ENCODE assay signal across 8 cellular contexts in the genomic region with DNA sequence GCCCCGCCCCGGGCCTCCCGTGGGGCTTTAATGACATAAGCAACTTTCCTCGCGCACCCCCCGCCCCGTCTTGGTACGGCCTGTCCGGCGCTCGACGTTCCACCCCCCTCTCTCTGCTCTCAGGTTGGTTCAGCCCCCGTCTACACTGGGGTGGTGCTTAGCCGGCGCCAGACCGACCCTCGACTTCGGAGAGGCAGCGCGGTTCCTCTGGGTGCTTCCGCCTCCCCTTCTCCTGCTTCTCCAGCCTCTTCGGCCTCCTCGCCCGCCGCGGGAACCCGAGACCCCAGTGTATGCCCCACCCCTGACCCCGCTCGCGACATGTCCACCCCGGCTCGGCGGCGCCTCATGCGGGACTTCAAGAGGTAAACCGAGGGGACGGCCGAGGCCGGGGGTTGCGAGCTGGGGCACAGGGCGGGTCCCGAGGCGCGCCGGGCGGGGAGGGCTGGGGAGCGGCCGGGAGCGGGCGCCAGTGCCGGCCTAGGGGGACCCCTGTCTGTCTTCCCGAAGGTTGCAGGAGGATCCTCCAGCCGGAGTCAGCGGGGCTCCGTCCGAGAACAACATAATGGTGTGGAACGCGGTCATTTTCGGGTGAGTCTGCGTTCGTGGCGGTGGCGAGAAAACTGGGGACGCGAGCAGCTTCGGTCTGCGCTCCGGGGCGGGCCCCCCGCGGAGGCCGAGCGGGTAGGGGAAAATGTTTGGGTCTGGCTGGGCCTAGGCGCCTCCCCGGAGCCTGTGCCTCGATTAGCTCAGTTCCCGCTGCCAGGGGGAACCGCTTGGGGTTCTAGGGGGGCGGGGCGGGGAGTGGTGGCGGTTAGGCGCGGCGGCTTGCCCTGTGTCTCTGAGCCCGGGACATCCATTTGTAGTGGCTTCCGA. TPM values are rescaled to one million over a fixed set of nuclear protein-coding genes. Genes with fewer than 3 reads are reported as not detected.
A peak's percentile ranks its signal among the peaks of the same experiment; 100 is the strongest.
DNase-seq lines count a peak whose midpoint lies in the region; ATAC-seq lines count a peak whose summit lies in the region.

A gene (plus strand): TSS at position 170 of the 873 bp plus-strand sequence. CDS start 149 bp downstream, at position 319.

- H3K23ac ChIP-seq in mesendoderm (ENCODE audit: low read length) = no peak within 1 kb of the TSS

- H3K36me3 ChIP-seq in HUES6 (ENCODE audit: control insufficient read depth, insufficient read depth, low read length) (peaks cover 11% of the 10 kb centered on the region), NT2/D1 (ENCODE audit: insufficient read depth, insufficient read length, low read length) (peaks cover 30% of the 10 kb centered on the region), endocrine pancreas (ENCODE audit: control insufficient read depth, insufficient read depth, low read length) (no peaks in the 10 kb centered on the region), mesendoderm (ENCODE audit: control insufficient read depth, insufficient read depth, low read length) (no peaks in the 10 kb centered on the region)

- WGBS in mesendoderm (ENCODE audit: extremely low coverage, insufficient coverage, low lambda C conversion rate) = no CpG with 5 or more reads among the region's 86 CpGs

- H3K36me3 Mint-ChIP-seq in activated CD8-positive, alpha-beta memory T cell treated with anti-CD3 and anti-CD28 coated beads, Interleukin-2, amount 10 ng/mL, durations not matched to agents 7 days and 5 days = peaks cover 9% of the 10 kb centered on the region

- CTCF ChIA-PET in activated CD8-positive, alpha-beta memory T cell treated with anti-CD3 and anti-CD28 coated beads, Interleukin-2, amount 10 ng/mL, durations not matched to agents 7 days and 5 days (lab: Charles Lee) = interaction anchor here (1.0 to 1.8 kb wide), 4 partner anchors 35 to 178 kb away, joined by 3 to 5 read pairs (median 4); no protein-coding TSS in a partner anchor

- H3K4me1 ChIP-seq in HUES6 (ENCODE audit: control insufficient read depth, insufficient read depth, low read length) (peaks cover 5% of the 10 kb centered on the region; the same call in 1 of the 2 replicates), NT2/D1 (ENCODE audit: insufficient read depth, insufficient read length) (peaks cover 2% of the 10 kb centered on the region), endocrine pancreas (ENCODE audit: control insufficient read depth, insufficient read depth, low read length) (peaks cover 4% of the 10 kb centered on the region), mesendoderm (ENCODE audit: control insufficient read depth, low read depth, low read length) (no peaks in the 10 kb centered on the region)

- H3K9me3 ChIP-seq in HUES6 (ENCODE audit: control insufficient read depth, insufficient read depth, low read depth, low read length) = peaks cover 3% of the 10 kb centered on the region; the same call in 1 of the 2 replicates
- H3K9me3 ChIP-seq in NT2/D1 (ENCODE audit: insufficient read depth, low read length) = no peaks in the 10 kb centered on the region
- no peaks in the 10 kb centered on the region for H3K9me3 ChIP-seq in endocrine pancreas (ENCODE audit: control insufficient read depth, low read length)

- no peak within 1 kb of the TSS for H2BK15ac ChIP-seq in mesendoderm (replicated peaks; ENCODE audit: low read depth)

- H3K9me3 Mint-ChIP-seq in activated CD8-positive, alpha-beta memory T cell treated with anti-CD3 and anti-CD28 coated beads, Interleukin-2, amount 10 ng/mL, durations not matched to agents 7 days and 5 days (ENCODE audit: low read depth) = no peaks in the 10 kb centered on the region

- H4K8ac ChIP-seq in mesendoderm (ENCODE audit: low read depth, low read length) = peak within 1 kb of the TSS; percentile 93

- H3K4me3 ChIP-seq in HUES6 (ENCODE audit: low read depth, low read length) = peak within 1 kb of the TSS; percentile 88
- H3K4me3 ChIP-seq in NT2/D1 (ENCODE audit: insufficient read length, low read depth) = peak within 1 kb of the TSS; percentile 67
- peak within 1 kb of the TSS; percentile 79 for H3K4me3 ChIP-seq in endocrine pancreas (ENCODE audit: control insufficient read depth, insufficient read depth, low read length)
- H3K4me3 ChIP-seq in mesendoderm (ENCODE audit: low read length) = peak within 1 kb of the TSS; percentile 72

- H3K27me3 ChIP-seq in HUES6 (ENCODE audit: control insufficient read depth, insufficient read depth, low read length) = no peaks in the 10 kb centered on the region
- no peaks in the 10 kb centered on the region for H3K27me3 ChIP-seq in NT2/D1 (ENCODE audit: insufficient read depth, insufficient read length)
- H3K27me3 ChIP-seq in endocrine pancreas (ENCODE audit: control insufficient read depth, insufficient read depth, low read length) = no peaks in the 10 kb centered on the region
- H3K27me3 ChIP-seq in mesendoderm (ENCODE audit: insufficient read depth, low read length, poor library complexity) = no peaks in the 10 kb centered on the region

- H3K79me2 ChIP-seq in mesendoderm (ENCODE audit: control insufficient read depth, insufficient read depth, low read length) = peaks cover 4% of the 10 kb centered on the region

- no peak within 1 kb of the TSS for H2BK5ac ChIP-seq in mesendoderm (ENCODE audit: low read length)

- ATAC-seq in GM21423 (IDR thresholded peaks at IDR 0.05; ENCODE audit: unreplicated experiment) = peak; percentile 76
- ATAC-seq in activated CD8-positive, alpha-beta memory T cell treated with anti-CD3 and anti-CD28 coated beads, Interleukin-2, amount 10 ng/mL, durations not matched to agents 7 days and 5 days = peak; percentile 91

- peak within 1 kb of the TSS; percentile 89 for H3K56ac ChIP-seq in mesendoderm (ENCODE audit: low read length)

- peak within 1 kb of the TSS; percentile 98 for H3K18ac ChIP-seq in mesendoderm (ENCODE audit: low read length)

- peak; percentile 91 for DNase-seq in D341Med (ENCODE audit: low spot score)
- peak; percentile 90 for DNase-seq in NT2/D1 (ENCODE audit: low read depth, low spot score)
- DNase-seq in activated CD8-positive, alpha-beta memory T cell treated with anti-CD3 and anti-CD28 coated beads, Interleukin-2, amount 10 ng/mL, durations not matched to agents 7 days and 5 days = peak; percentile 92
- DNase-seq in mesendoderm = peak; percentile 93
- peak; percentile 70 for DNase-seq in stimulated activated CD8-positive, alpha-beta memory T cell treated with anti-CD3 and anti-CD28 coated beads, Interleukin-15, amount 100 ng/mL, for 1 hour (ENCODE audit: low read depth)

- peak within 1 kb of the TSS; percentile 73 for H3K4me2 ChIP-seq in mesendoderm (ENCODE audit: low read length)

- H3K4me3 Mint-ChIP-seq in activated CD8-positive, alpha-beta memory T cell treated with anti-CD3 and anti-CD28 coated beads, Interleukin-2, amount 10 ng/mL, durations not matched to agents 7 days and 5 days = peak within 1 kb of the TSS; percentile 79

- no peaks in the 10 kb centered on the region for H3K27me3 Mint-ChIP-seq in activated CD8-positive, alpha-beta memory T cell treated with anti-CD3 and anti-CD28 coated beads, Interleukin-2, amount 10 ng/mL, durations not matched to agents 7 days and 5 days

- peak within 1 kb of the TSS; percentile 87 for H3K27ac Mint-ChIP-seq in activated CD8-positive, alpha-beta memory T cell treated with anti-CD3 and anti-CD28 coated beads, Interleukin-2, amount 10 ng/mL, durations not matched to agents 7 days and 5 days

- H3K9ac ChIP-seq in HUES6 (ENCODE audit: low read length) (peak within 1 kb of the TSS; percentile 89), NT2/D1 (ENCODE audit: insufficient read length, low read depth) (peak within 1 kb of the TSS; percentile 86), endocrine pancreas (ENCODE audit: control insufficient read depth, insufficient read depth, low read length) (peak within 1 kb of the TSS; percentile 35), mesendoderm (ENCODE audit: low read length) (peak within 1 kb of the TSS; percentile 85)

- H4K5ac ChIP-seq in mesendoderm (ENCODE audit: low read length) = no peak within 1 kb of the TSS

- H3K27ac ChIP-seq in HUES6 (ENCODE audit: low read depth, low read length) (peak within 1 kb of the TSS; percentile 78; the same call in 1 of the 2 replicates), mesendoderm (ENCODE audit: low read depth, low read length) (peak within 1 kb of the TSS; percentile 76)

- H3K4ac ChIP-seq in mesendoderm (ENCODE audit: low read depth, low read length) = peak within 1 kb of the TSS; percentile 36

- no peaks in the 10 kb centered on the region for H3K79me1 ChIP-seq in mesendoderm (ENCODE audit: low read length)

- H2BK120ac ChIP-seq in mesendoderm (ENCODE audit: low read depth, low read length) = no peak within 1 kb of the TSS

- H3K4me1 Mint-ChIP-seq in activated CD8-positive, alpha-beta memory T cell treated with anti-CD3 and anti-CD28 coated beads, Interleukin-2, amount 10 ng/mL, durations not matched to agents 7 days and 5 days = peaks cover 26% of the 10 kb centered on the region

- H2AK5ac ChIP-seq in mesendoderm (ENCODE audit: low read length) = no peak within 1 kb of the TSS

RNA-seq across cellular contexts. Expression of the gene that starts here (rescaled TPM):
- total RNA-seq in activated CD8-positive, alpha-beta memory T cell treated with anti-CD3 and anti-CD28 coated beads, Interleukin-2, amount 10 ng/mL, durations not matched to agents 7 days and 5 days = 10 to 100 TPM; 81.2 to 84.8 TPM
- 59.5 TPM for polyA plus RNA-seq in mesendoderm (2013, experiment 1 of 2)
- polyA plus RNA-seq in mesendoderm (2013, experiment 2 of 2) = 59.4 TPM

Comparison
In these comparisons a context has a peak if more than half of its experiments do, and no peak if none do; other contexts are left out.
1. Peak in every context shown above with its lines: DNase-seq, ATAC-seq, H3K4me3 ChIP-seq and H3K27ac ChIP-seq.
2. H3K9ac ChIP-seq: peak in every context shown above with its lines; median percentile 89 in HUES6; 86 in NT2/D1; 85 in mesendoderm; 35 in endocrine pancreas.